In genomic region chr5:179253730-179254129, GRCh38 we compare ENCODE assay signal across 12 cellular contexts.
"Had no signal": no experiment of that assay in that cellular context is flagged by ENCODE, and none has a peak within 500 bp of the region (broad histone marks: within the 10 kb centered on the region; RNA-seq: fewer than 3 reads in every experiment).

No MANE protein-coding gene starts in this region.

- H3K4me1 Mint-ChIP-seq: activated naive CD4-positive, alpha-beta T cell treated with anti-CD3 and anti-CD28 coated beads, Interleukin-2, amount 50 U/mL, for 24 hours; stimulated activated memory B cell treated with anti-CD40 and anti-IgM and Interleukin-4, amounts not matched to agents 10 μg/mL and 1 μg/mL and 100 μg/mL, for 72 hours had no signal

- H3K27me3 ChIP-seq: gastrocnemius medialis, pancreas, upper lobe of left lung had no signal

- H3K9me3 ChIP-seq: gastrocnemius medialis, pancreas, upper lobe of left lung had no signal

- ATAC-seq: activated T-cell treated with anti-CD3 and anti-CD28 coated beads, Interleukin-2, amount 50 U/mL, for 72 hours; gastrocnemius medialis; pancreas; stimulated activated memory B cell treated with anti-CD40 and anti-IgM and Interleukin-4, amounts not matched to agents 10 μg/mL and 1 μg/mL and 100 μg/mL, for 72 hours had no signal

- DNase-seq: activated CD4-positive, alpha-beta memory T cell treated with anti-CD3 and anti-CD28 coated beads for 36 hours; activated CD4-positive, CD25-positive, alpha-beta regulatory T cell treated with anti-CD3 and anti-CD28 coated beads, Interleukin-2, amount 50 U/mL, for 72 hours; activated T-cell treated with anti-CD3 and anti-CD28 coated beads, Interleukin-2, amount 50 U/mL, for 72 hours; effector CD4-positive, alpha-beta T cell; kidney; pancreas; SIG-M5; small intestine had no signal

- H3K27me3 Mint-ChIP-seq: activated CD4-positive, alpha-beta memory T cell treated with anti-CD3 and anti-CD28 coated beads for 36 hours; activated naive CD4-positive, alpha-beta T cell treated with anti-CD3 and anti-CD28 coated beads, Interleukin-2, amount 50 U/mL, for 24 hours had no signal

- FAIRE-seq: kidney, pancreas, small intestine had no signal

- H3K27ac Mint-ChIP-seq: activated CD4-positive, alpha-beta memory T cell treated with anti-CD3 and anti-CD28 coated beads for 36 hours; activated naive CD4-positive, alpha-beta T cell treated with anti-CD3 and anti-CD28 coated beads, Interleukin-2, amount 50 U/mL, for 24 hours; activated T-cell treated with anti-CD3 and anti-CD28 coated beads, Interleukin-2, amount 50 U/mL, for 72 hours; stimulated activated memory B cell treated with anti-CD40 and anti-IgM and Interleukin-4, amounts not matched to agents 10 μg/mL and 1 μg/mL and 100 μg/mL, for 72 hours had no signal

- H3K36me3 Mint-ChIP-seq: activated CD4-positive, alpha-beta memory T cell treated with anti-CD3 and anti-CD28 coated beads for 36 hours; activated naive CD4-positive, alpha-beta T cell treated with anti-CD3 and anti-CD28 coated beads, Interleukin-2, amount 50 U/mL, for 24 hours; stimulated activated memory B cell treated with anti-CD40 and anti-IgM and Interleukin-4, amounts not matched to agents 10 μg/mL and 1 μg/mL and 100 μg/mL, for 72 hours had no signal

- H3K4me3 Mint-ChIP-seq: activated CD4-positive, alpha-beta memory T cell treated with anti-CD3 and anti-CD28 coated beads for 36 hours; activated naive CD4-positive, alpha-beta T cell treated with anti-CD3 and anti-CD28 coated beads, Interleukin-2, amount 50 U/mL, for 24 hours; activated T-cell treated with anti-CD3 and anti-CD28 coated beads, Interleukin-2, amount 50 U/mL, for 72 hours; stimulated activated memory B cell treated with anti-CD40 and anti-IgM and Interleukin-4, amounts not matched to agents 10 μg/mL and 1 μg/mL and 100 μg/mL, for 72 hours had no signal

- H3K4me3 ChIP-seq: gastrocnemius medialis, pancreas, upper lobe of left lung had no signal

- H3K36me3 ChIP-seq: gastrocnemius medialis, pancreas, upper lobe of left lung had no signal

- H3K4me1 ChIP-seq: gastrocnemius medialis, pancreas had no signal

- H3K27ac ChIP-seq: gastrocnemius medialis, pancreas, upper lobe of left lung had no signal

- H3K9me3 Mint-ChIP-seq: activated CD4-positive, alpha-beta memory T cell treated with anti-CD3 and anti-CD28 coated beads for 36 hours; activated naive CD4-positive, alpha-beta T cell treated with anti-CD3 and anti-CD28 coated beads, Interleukin-2, amount 50 U/mL, for 24 hours; activated T-cell treated with anti-CD3 and anti-CD28 coated beads, Interleukin-2, amount 50 U/mL, for 72 hours had no signal
